ENCODE assay signal across 8 cellular contexts in genomic region chr4:44760142-44760898, GRCh38. TPM values are rescaled to one million over a fixed set of nuclear protein-coding genes. Genes with fewer than 3 reads are reported as not detected.
DNase-seq lines count a peak whose midpoint lies in the region; FAIRE-seq and TF ChIP-seq lines count a peak whose summit lies in the region.

No MANE protein-coding gene starts in this region.

- TF ChIP-seq CTCF in GM20000 (IDR thresholded peaks at IDR 0.05; ENCODE audit: extremely low read depth, missing control alignments) (peak; percentile 31), epithelial cell of esophagus (IDR thresholded peaks at IDR 0.05; ENCODE audit: insufficient read depth, low read depth, low read length, missing control alignments) (peak; percentile 46), nephron (IDR thresholded peaks at IDR 0.05; ENCODE audit: unreplicated experiment in 3 of 3) (peak; percentile 54 to 66 (median 57))

- peak; percentile 58 for DNase-seq in DMS53 treated with DMSO at 0.1 percent for 48 hours (lab: John Stamatoyannopoulos, UW; ENCODE audit: unreplicated experiment)
- DNase-seq in GM20000 (ENCODE audit: low spot score) = peak; percentile 22
- peak; percentile 49 for DNase-seq in HT-29 (ENCODE audit: low spot score)
- peak; percentile 14 for DNase-seq in RCC 7860 (ENCODE audit: low spot score)
- DNase-seq in epithelial cell of esophagus (ENCODE audit: low read depth) = peak; percentile 51
- DNase-seq in activated CD8-positive, alpha-beta memory T cell treated with anti-CD3 and anti-CD28 coated beads, Interleukin-2, amount 50 U/mL, for 4 hours = no peak
- DNase-seq in KG1 (lab: John Stamatoyannopoulos, UW) = no peak

- H3K4me3 Mint-ChIP-seq in nephron = no peak overlapping the region

- no peak overlapping the region for H3K4me3 ChIP-seq in epithelial cell of esophagus (ENCODE audit: low read length)

- no peaks in the 10 kb centered on the region for H3K27me3 Mint-ChIP-seq in nephron (ENCODE audit: low read depth)

- no peaks in the 10 kb centered on the region for H3K9me3 Mint-ChIP-seq in nephron

- H3K27ac Mint-ChIP-seq in nephron = no peak overlapping the region

- H3K4me1 Mint-ChIP-seq in nephron = peaks cover 9% of the 10 kb centered on the region

- no peaks in the 10 kb centered on the region for H3K36me3 Mint-ChIP-seq in nephron (ENCODE audit: low read depth)

- peak; percentile 71 for FAIRE-seq in RCC 7860 (lab: Jason Lieb, UNC)

RNA-seq across cellular contexts. Expression of gene GNPDA2, which starts 34.0 kb away (rescaled TPM):
- 1.1 and 1.7 TPM in 2 replicates for total RNA-seq in HT-29 (2014; rRNA removed; shearing (Covaris generic))

Comparison
In these comparisons a context has a peak if more than half of its experiments do, and no peak if none do; other contexts are left out.
1. DNase-seq: peak in DMS53 treated with DMSO at 0.1 percent for 48 hours (single experiment), GM20000 (single experiment), HT-29 (single experiment), RCC 7860 (single experiment) and epithelial cell of esophagus (single experiment); none in activated CD8-positive, alpha-beta memory T cell treated with anti-CD3 and anti-CD28 coated beads, Interleukin-2, amount 50 U/mL, for 4 hours (single experiment) and KG1 (single experiment).
2. Peak in every context shown above with its lines, with median percentiles within 50 percentile points of each other: CTCF ChIP-seq.